Comparison of ENCODE assay signal across 1 cellular context in the genomic region with DNA sequence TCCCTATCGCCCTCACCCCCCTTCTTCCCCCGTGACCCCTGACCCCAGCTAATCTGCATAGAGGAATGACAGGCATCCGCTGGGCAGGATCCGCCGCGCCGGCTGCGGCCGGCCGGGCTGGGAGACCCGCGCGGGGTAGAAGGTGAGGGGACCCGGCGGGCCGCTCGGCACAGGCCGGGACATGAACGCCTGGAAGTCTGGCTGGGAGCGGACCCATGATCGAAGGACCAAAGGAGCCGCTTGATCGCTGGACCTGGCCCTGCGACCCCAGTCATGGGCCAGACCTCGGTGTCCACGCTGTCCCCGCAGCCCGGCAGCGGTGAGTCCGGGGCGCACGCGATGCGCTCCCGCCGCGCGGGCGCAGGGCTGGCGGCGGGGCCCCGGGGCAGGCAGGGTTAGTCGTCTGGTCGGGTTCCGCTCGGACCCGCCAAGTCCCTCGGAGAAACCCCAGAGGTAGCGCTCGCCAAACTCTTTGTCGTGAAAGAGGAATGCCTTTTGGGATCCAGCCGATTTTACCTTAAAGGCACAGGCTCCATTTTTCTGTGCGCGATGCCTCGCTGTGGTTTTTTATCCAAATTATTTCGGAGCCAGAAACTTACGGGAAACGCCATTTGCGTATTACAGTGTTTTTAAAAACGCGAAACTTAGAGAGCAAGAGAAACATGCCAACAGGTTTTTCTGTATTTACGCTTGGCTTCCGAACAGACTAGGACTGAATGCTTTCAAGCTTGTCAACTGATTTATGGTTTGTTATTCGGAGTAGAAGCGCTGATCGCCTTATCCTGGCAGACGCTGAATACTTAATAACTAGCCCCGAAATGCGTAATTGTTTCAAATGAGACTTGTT.
TF ChIP-seq lines count a peak whose summit lies in the region.

A gene (plus strand): TSS at position 75 of the 847 bp plus-strand sequence. CDS start 199 bp downstream, at position 274.

TF ChIP-seq in A549, 52 proteins besides CTCF, POLR2A, EP300 and RAD21 (continued from another document):
- TF ChIP-seq, protein P1, sequence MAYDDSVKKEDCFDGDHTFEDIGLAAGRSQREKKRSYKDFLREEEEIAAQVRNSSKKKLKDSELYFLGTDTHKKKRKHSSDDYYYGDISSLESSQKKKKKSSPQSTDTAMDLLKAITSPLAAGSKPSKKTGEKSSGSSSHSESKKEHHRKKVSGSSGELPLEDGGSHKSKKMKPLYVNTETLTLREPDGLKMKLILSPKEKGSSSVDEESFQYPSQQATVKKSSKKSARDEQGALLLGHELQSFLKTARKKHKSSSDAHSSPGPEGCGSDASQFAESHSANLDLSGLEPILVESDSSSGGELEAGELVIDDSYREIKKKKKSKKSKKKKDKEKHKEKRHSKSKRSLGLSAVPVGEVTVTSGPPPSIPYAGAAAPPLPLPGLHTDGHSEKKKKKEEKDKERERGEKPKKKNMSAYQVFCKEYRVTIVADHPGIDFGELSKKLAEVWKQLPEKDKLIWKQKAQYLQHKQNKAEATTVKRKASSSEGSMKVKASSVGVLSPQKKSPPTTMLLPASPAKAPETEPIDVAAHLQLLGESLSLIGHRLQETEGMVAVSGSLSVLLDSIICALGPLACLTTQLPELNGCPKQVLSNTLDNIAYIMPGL (CRISPR knock-in tag; IDR thresholded peaks at IDR 0.05; ENCODE audit: borderline replicate concordance) = no peak
- TF ChIP-seq SMC3 (IDR thresholded peaks at IDR 0.05) (no peak; the same call in 2 of the 3 replicates), MAFK (IDR thresholded peaks at IDR 0.05; ENCODE audit: partially characterized antibody) (no peak), NPAS2 (CRISPR knock-in tag; IDR thresholded peaks at IDR 0.05; ENCODE audit: borderline replicate concordance) (no peak), NFE2L2 (conservative IDR thresholded peaks at IDR 0.05; ENCODE audit: low read length) (no peak)
- TF ChIP-seq, protein P2, sequence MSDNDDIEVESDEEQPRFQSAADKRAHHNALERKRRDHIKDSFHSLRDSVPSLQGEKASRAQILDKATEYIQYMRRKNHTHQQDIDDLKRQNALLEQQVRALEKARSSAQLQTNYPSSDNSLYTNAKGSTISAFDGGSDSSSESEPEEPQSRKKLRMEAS (IDR thresholded peaks at IDR 0.05) = peak; percentile 37; the same call in 1 of the 2 replicates
